13 cellular contexts compared by ENCODE assay signal in genomic region chr13:24213932-24214331, GRCh38. TPM values are rescaled to one million over a fixed set of nuclear protein-coding genes. Genes with fewer than 3 reads are reported as not detected.
DNase-seq lines count a peak whose midpoint lies in the region; ATAC-seq and TF ChIP-seq lines count a peak whose summit lies in the region.
"Had no signal": no experiment of that assay in that cellular context is flagged by ENCODE, and none has a peak within 500 bp of the region (broad histone marks: within the 10 kb centered on the region; RNA-seq: fewer than 3 reads in every experiment).

No MANE protein-coding gene starts in this region.

- ATAC-seq in WTC11 (no peak), HG03520 (IDR thresholded peaks at IDR 0.05; ENCODE audit: unreplicated experiment) (no peak)
- ATAC-seq: HCT116 had no signal

- H3K36me3 ChIP-seq in DOHH2 (ENCODE audit: control insufficient read depth, low read length): no peaks in the 10 kb centered on the region
- H3K36me3 ChIP-seq in liver (ENCODE audit: control insufficient read depth in 4 of 4, insufficient read depth in 3 of 4, low read depth in 1 of 4, low read length in 3 of 4): no peaks in the 10 kb centered on the region
- no peaks in the 10 kb centered on the region for H3K36me3 ChIP-seq in ovary

- peaks cover 18% of the 10 kb centered on the region for H3F3A ChIP-seq in DOHH2 (ENCODE audit: control insufficient read depth, insufficient read depth)

- H3K9me3 ChIP-seq in DOHH2 (ENCODE audit: control insufficient read depth, insufficient read depth, low read length) (no peaks in the 10 kb centered on the region), liver (ENCODE audit: control insufficient read depth in 4 of 4, low read length in 3 of 4) (no peaks in the 10 kb centered on the region), ovary (no peaks in the 10 kb centered on the region)
- H3K9me3 ChIP-seq: Caco-2 had no signal

- no peak for TF ChIP-seq RAD21 in liver (IDR thresholded peaks at IDR 0.05)

- H3K27me3 ChIP-seq in DOHH2 (ENCODE audit: control insufficient read depth, low read length) (no peaks in the 10 kb centered on the region), liver (ENCODE audit: control insufficient read depth in 4 of 4, insufficient read depth in 4 of 4, low read length in 3 of 4) (no peaks in the 10 kb centered on the region), ovary (no peaks in the 10 kb centered on the region)

- H3K27ac ChIP-seq in DOHH2 (ENCODE audit: low read depth, low read length): peak overlapping the region; percentile 95
- peak overlapping the region; percentile 88 to 91 for H3K27ac ChIP-seq in liver (ENCODE audit: low read depth in 1 of 2, low read length in 2 of 2)
- no peak overlapping the region for H3K27ac ChIP-seq in ovary
- H3K27ac ChIP-seq: GM23248 had no signal

- peaks cover 5% of the 10 kb centered on the region for H3K27me3 Mint-ChIP-seq in brain
- no peaks in the 10 kb centered on the region for H3K27me3 Mint-ChIP-seq in WTC11 (ENCODE audit: low read depth)

- 75% methylated on average over 3 of the region's 3 CpGs for WGBS in liver
- 76 to 92% (median 81%) methylated on average over 3 of the region's 3 CpGs for WGBS in ovary, 3 donors

- H3K4me3 Mint-ChIP-seq in brain: no peak overlapping the region
- H3K4me3 Mint-ChIP-seq in WTC11: no peak overlapping the region
- H3K4me3 Mint-ChIP-seq: CD8-positive, alpha-beta memory T cell had no signal

- TF ChIP-seq POLR2A in ovary (IDR thresholded peaks at IDR 0.05): no peak

- H3K79me2 ChIP-seq in DOHH2 (ENCODE audit: control insufficient read depth, low read length): peaks cover 38% of the 10 kb centered on the region

- TF ChIP-seq CTCF in DOHH2 (IDR thresholded peaks at IDR 0.05; ENCODE audit: low read depth, low read length, poor library complexity, severe bottlenecking) (no peak), brain (conservative IDR thresholded peaks at IDR 0.05) (no peak), liver (IDR thresholded peaks at IDR 0.05; ENCODE audit: low read depth, low read length, missing input control) (no peak), WTC11 (IDR thresholded peaks at IDR 0.05) (no peak), ovary (IDR thresholded peaks at IDR 0.05) (no peak)

- H3K9me3 Mint-ChIP-seq in brain (peaks cover 0 to 15% (median 9%) of the 10 kb centered on the region in 5 experiments), WTC11 (peaks cover 4% of the 10 kb centered on the region; the same call in 1 of the 2 replicates)

- H3K4me1 Mint-ChIP-seq in brain: peaks cover 75% of the 10 kb centered on the region
- peaks cover 50% of the 10 kb centered on the region for H3K4me1 Mint-ChIP-seq in WTC11

- CTCF ChIA-PET in WTC11 (lab: Charles Lee): no interaction called here

- peak overlapping the region; percentile 69 for H3K4me3 ChIP-seq in DOHH2 (ENCODE audit: low read length)
- H3K4me3 ChIP-seq in liver (ENCODE audit: low read depth in 1 of 3, low read length in 3 of 3): no peak overlapping the region
- no peak overlapping the region for H3K4me3 ChIP-seq in ovary
- H3K4me3 ChIP-seq: GM23248 had no signal

- peak overlapping the region in 4 of 5 experiments; percentile 44 to 98 (median 87) for H3K27ac Mint-ChIP-seq in brain
- no peak overlapping the region for H3K27ac Mint-ChIP-seq in WTC11
- H3K27ac Mint-ChIP-seq: CD8-positive, alpha-beta memory T cell had no signal

- 0 out of 2 replicates have a peak, but pooled peaks cover 7% of the 10 kb centered on the region for H4K20me1 ChIP-seq in DOHH2 (ENCODE audit: control insufficient read depth, insufficient read depth, low read depth, low read length)

- no peaks in the 10 kb centered on the region for H3K9me2 ChIP-seq in DOHH2 (replicated peaks; ENCODE audit: control insufficient read depth, low read length)

- no peak overlapping the region for H3K9ac ChIP-seq in liver (ENCODE audit: low read depth in 1 of 2, low read length in 2 of 2)
- H3K9ac ChIP-seq: GM23248 had no signal

- no peak for DNase-seq in WTC11 (ENCODE audit: low spot score)
- DNase-seq in putamen (ENCODE audit: low spot score): no peak
- DNase-seq in ovary: no peak
- DNase-seq: Caco-2; CD8-positive, alpha-beta memory T cell; DMS53; GM23248; IMR-90 had no signal

- intact Hi-C loops in ovary (cut with DNase I): no loop called here

- H3K4me1 ChIP-seq in DOHH2 (ENCODE audit: control insufficient read depth, low read length): peaks cover 70% of the 10 kb centered on the region
- H3K4me1 ChIP-seq in liver (ENCODE audit: control insufficient read depth in 4 of 4, insufficient read depth in 4 of 4, low read length in 3 of 4): peaks cover 16 to 55% (median 39%) of the 10 kb centered on the region in 4 donors
- H3K4me1 ChIP-seq in ovary (ENCODE audit: insufficient read depth): peaks cover 8% of the 10 kb centered on the region
- H3K4me1 ChIP-seq: Caco-2 had no signal

- POLR2A ChIA-PET in WTC11 (lab: Charles Lee): no interaction called here

- H3K36me3 Mint-ChIP-seq in brain (peaks cover 10% of the 10 kb centered on the region), WTC11 (no peaks in the 10 kb centered on the region)

- H3K4me2 ChIP-seq in DOHH2 (ENCODE audit: low read length): peak overlapping the region; percentile 83

- TF ChIP-seq EP300 in ovary (IDR thresholded peaks at IDR 0.05): no peak

TF ChIP-seq in liver, 16 proteins besides CTCF, POLR2A, EP300 and RAD21:
- no peak for TF ChIP-seq ATF3 (IDR thresholded peaks at IDR 0.05)
- TF ChIP-seq TAF1 (conservative IDR thresholded peaks at IDR 0.05): no peak
- TF ChIP-seq EGR1 (IDR thresholded peaks at IDR 0.05; ENCODE audit: low read depth in 2 of 2): no peak
- peak in 1 of 2 donors; percentile 9 for TF ChIP-seq HNF4A (conservative IDR thresholded peaks at IDR 0.05)
- no peak for TF ChIP-seq ZBTB33 (IDR thresholded peaks at IDR 0.05)

TF ChIP-seq in WTC11, 78 proteins besides CTCF, POLR2A, EP300 and RAD21:
- TF ChIP-seq TP53 (CRISPR knock-in tag; IDR thresholded peaks at IDR 0.05): no peak
- TF ChIP-seq SP1 (CRISPR knock-in tag; conservative IDR thresholded peaks at IDR 0.05): no peak
- no peak for TF ChIP-seq ZNF396 (CRISPR knock-in tag; IDR thresholded peaks at IDR 0.05; ENCODE audit: borderline replicate concordance)
- no peak for TF ChIP-seq ZBTB21 (CRISPR knock-in tag; IDR thresholded peaks at IDR 0.05; ENCODE audit: borderline replicate concordance)

RNA-seq across cellular contexts. Expression of gene SPATA13, which starts 53.4 kb away (rescaled TPM):
- 7.7 TPM for polyA plus RNA-seq in brain (ENCODE audit: insufficient read depth, low read depth, low replicate concordance)
- 10 to 100 TPM; 16.7 to 57.6 TPM for total RNA-seq in liver
- polyA plus RNA-seq in liver: 10 to 100 TPM in 1 of 2 donors, 1 to 10 TPM in 1; 10.0 to 24.1 TPM
- total RNA-seq in WTC11 (2021): 22.1 to 29.0 TPM (median 23.1 TPM) in 3 replicates
- 10 to 100 TPM; 21.7 to 60.3 (median 33.8) TPM for total RNA-seq in ovary
- 10 to 100 TPM; 11.1 to 14.8 TPM for polyA plus RNA-seq in ovary

Comparison
In these comparisons a context has a peak if more than half of its experiments do, and no peak if none do; other contexts are left out.
1. H3K27ac ChIP-seq: peak in DOHH2 (single experiment) and liver (2 of 2); none in ovary (0 of 2).